ENCODE assay signal across 1 cellular context in genomic region chr1:75588779-75589475, GRCh38.
TF ChIP-seq lines count a peak whose summit lies in the region.

No MANE protein-coding gene starts in this region.

TF ChIP-seq in K562, 482 proteins besides CTCF, POLR2A, EP300 and RAD21:
- TF ChIP-seq NFE2 (IDR thresholded peaks at IDR 0.05; ENCODE audit: low read depth) (0 out of 2 replicates have a peak, but pooled peaks have one; percentile 13), TAL1 (IDR thresholded peaks at IDR 0.05) (no peak)
